Comparison of ENCODE assay signal across 8 cellular contexts in genomic region chr17:63843387-63844292, GRCh38. TPM values are rescaled to one million over a fixed set of nuclear protein-coding genes. Genes with fewer than 3 reads are reported as not detected.
DNase-seq lines count a peak whose midpoint lies in the region; ATAC-seq, FAIRE-seq and TF ChIP-seq lines count a peak whose summit lies in the region.

No MANE protein-coding gene starts in this region.

- no peaks in the 10 kb centered on the region for H3K27me3 ChIP-seq in CD4-positive, alpha-beta T cell (ENCODE audit: control insufficient read depth, insufficient read depth, low read length)
- H3K27me3 ChIP-seq in H7 (ENCODE audit: control insufficient read depth, insufficient read depth, low read length) (peaks cover 9% of the 10 kb centered on the region), endothelial cell of umbilical vein (ENCODE audit: control insufficient read depth in 2 of 2, insufficient read depth in 2 of 2, low read length in 2 of 2) (no peaks in the 10 kb centered on the region), muscle layer of colon (ENCODE audit: control insufficient read depth in 1 of 2, insufficient read depth in 2 of 2, low read length in 2 of 2) (no peaks in the 10 kb centered on the region), aorta (ENCODE audit: control insufficient read depth in 1 of 2, insufficient read depth in 2 of 2, low read length in 1 of 2) (no peaks in the 10 kb centered on the region)

- H3K27ac Mint-ChIP-seq in CD4-positive, alpha-beta T cell = peak overlapping the region; percentile 91
- H3K27ac Mint-ChIP-seq in T-helper 1 cell treated with Interleukin-12 subunit alpha and Interleukin-12 subunit beta and Interleukin-4 antibody, amounts not matched to agents 30 μg/mL and 1 μg/mL, for 36 hours = peak overlapping the region; percentile 91

- POLR2A ChIA-PET in CD4-positive, alpha-beta T cell (lab: Charles Lee) = interaction anchor here (0.6 to 6.3 kb wide), 23 partner anchors 8 to 663 kb away, joined by 3 to 86 read pairs (median 5); partner anchors contain the start of genes CCDC47, CEP95, DDX42 and DDX5
- POLR2A ChIA-PET in endothelial cell of umbilical vein (lab: Charles Lee) = interaction anchor here (0.6 kb wide), 1 partner anchor 162 kb away, joined by 7 read pairs; no protein-coding TSS in a partner anchor

- ATAC-seq in CD4-positive, alpha-beta T cell (ENCODE audit: poor library complexity) = no peak
- ATAC-seq in aorta (ENCODE audit: low FRiP score) (no peak), GM18498 (IDR thresholded peaks at IDR 0.05; ENCODE audit: unreplicated experiment) (no peak), GM21390 (IDR thresholded peaks at IDR 0.05; ENCODE audit: unreplicated experiment) (no peak)

- peak in 2 of 10 experiments; percentile 17 to 34 for DNase-seq in CD4-positive, alpha-beta T cell
- DNase-seq in H7 (peak; percentile 19), endothelial cell of umbilical vein (ENCODE audit: low read depth, low spot score) (peak; percentile 71), aorta (peak; percentile 77 to 81)

- H3K36me3 ChIP-seq in H7 (replicated peaks; ENCODE audit: control insufficient read depth, insufficient read depth, low read length) = no peaks in the 10 kb centered on the region
- H3K36me3 ChIP-seq in endothelial cell of umbilical vein (ENCODE audit: control insufficient read depth in 2 of 2, extremely low read depth in 1 of 2, insufficient read depth in 2 of 2, low read length in 2 of 2) = no peaks in the 10 kb centered on the region
- no peaks in the 10 kb centered on the region for H3K36me3 ChIP-seq in muscle layer of colon (ENCODE audit: insufficient read depth, low read length)
- no peaks in the 10 kb centered on the region for H3K36me3 ChIP-seq in aorta (ENCODE audit: control insufficient read depth in 1 of 2, insufficient read depth in 2 of 2, low read length in 1 of 2)

- H4K20me1 ChIP-seq in endothelial cell of umbilical vein (replicated peaks; ENCODE audit: control insufficient read depth, extremely low read depth, insufficient read depth, low read length) = no peaks in the 10 kb centered on the region

- peak overlapping the region; percentile 69 for H3K4me3 ChIP-seq in H7 (ENCODE audit: insufficient read depth, low read depth, low read length)
- H3K4me3 ChIP-seq in endothelial cell of umbilical vein (replicated peaks in 1 of 3; ENCODE audit: insufficient read depth in 1 of 3, low read depth in 1 of 3, low read length in 3 of 3) = peak overlapping the region; percentile 32 to 58 (median 56)
- H3K4me3 ChIP-seq in muscle layer of colon (ENCODE audit: low read depth in 1 of 2, low read length in 2 of 2) = peak overlapping the region; percentile 11 to 63
- H3K4me3 ChIP-seq in aorta (ENCODE audit: low read length in 2 of 2) = peak overlapping the region in 1 of 2 donors; percentile 4

- peak overlapping the region; percentile 72 for H2AFZ ChIP-seq in endothelial cell of umbilical vein (ENCODE audit: low read depth, low read length)

- FAIRE-seq in endothelial cell of umbilical vein (lab: Jason Lieb, UNC) = peak; percentile 77

- peaks cover 34% of the 10 kb centered on the region for H3K79me2 ChIP-seq in endothelial cell of umbilical vein (ENCODE audit: control insufficient read depth, insufficient read depth, low read length)

- H3K27me3 Mint-ChIP-seq in CD4-positive, alpha-beta T cell = no peaks in the 10 kb centered on the region
- no peaks in the 10 kb centered on the region for H3K27me3 Mint-ChIP-seq in T-helper 1 cell treated with Interleukin-12 subunit alpha and Interleukin-12 subunit beta and Interleukin-4 antibody, amounts not matched to agents 30 μg/mL and 1 μg/mL, for 36 hours (ENCODE audit: low read depth)

- H3K4me1 ChIP-seq in endothelial cell of umbilical vein (ENCODE audit: control insufficient read depth, extremely low read depth, insufficient read depth, low read length) (peaks cover 24% of the 10 kb centered on the region), muscle layer of colon (ENCODE audit: insufficient read depth, low read length) (peaks cover 38% of the 10 kb centered on the region), aorta (ENCODE audit: control insufficient read depth in 1 of 2, insufficient read depth in 2 of 2, low read length in 2 of 2) (peaks cover 2 to 4% of the 10 kb centered on the region in 2 donors)

- peaks cover 49% of the 10 kb centered on the region for H3K4me1 Mint-ChIP-seq in CD4-positive, alpha-beta T cell (ENCODE audit: low read depth)
- peaks cover 32% of the 10 kb centered on the region for H3K4me1 Mint-ChIP-seq in T-helper 1 cell treated with Interleukin-12 subunit alpha and Interleukin-12 subunit beta and Interleukin-4 antibody, amounts not matched to agents 30 μg/mL and 1 μg/mL, for 36 hours (ENCODE audit: low read depth)

- TF ChIP-seq POLR2A in endothelial cell of umbilical vein (IDR thresholded peaks at IDR 0.05; ENCODE audit: low read depth, low read length) = no peak

- no peaks in the 10 kb centered on the region for H3K9me1 ChIP-seq in endothelial cell of umbilical vein (replicated peaks; ENCODE audit: control insufficient read depth, extremely low read depth, insufficient read depth, low read length)

- no peaks in the 10 kb centered on the region for H3K9me3 ChIP-seq in CD4-positive, alpha-beta T cell (ENCODE audit: control insufficient read depth, low read length)
- H3K9me3 ChIP-seq in endothelial cell of umbilical vein (replicated peaks; ENCODE audit: control insufficient read depth, insufficient read depth, low read length) (no peaks in the 10 kb centered on the region), muscle layer of colon (ENCODE audit: low read length) (no peaks in the 10 kb centered on the region), aorta (ENCODE audit: control insufficient read depth, low read length) (no peaks in the 10 kb centered on the region)

- H3K9me3 Mint-ChIP-seq in CD4-positive, alpha-beta T cell = no peaks in the 10 kb centered on the region
- H3K9me3 Mint-ChIP-seq in T-helper 1 cell treated with Interleukin-12 subunit alpha and Interleukin-12 subunit beta and Interleukin-4 antibody, amounts not matched to agents 30 μg/mL and 1 μg/mL, for 36 hours = peaks cover 7% of the 10 kb centered on the region

- peak overlapping the region; percentile 82 for H3K4me2 ChIP-seq in endothelial cell of umbilical vein (ENCODE audit: insufficient read depth, low read length)

- CTCF ChIA-PET in CD4-positive, alpha-beta T cell (lab: Charles Lee) = interaction anchor here (0.7 to 0.9 kb wide), 4 partner anchors 17 to 457 kb away, joined by 3 to 4 read pairs (median 3); partner anchors contain the start of gene PSMC5
- CTCF ChIA-PET in endothelial cell of umbilical vein (lab: Charles Lee) = interaction anchor here (0.6 to 2.1 kb wide), 6 partner anchors 8 to 418 kb away, joined by 3 to 7 read pairs (median 6); no protein-coding TSS in a partner anchor

- TSS peak; percentile 30 for BruUV-seq in endothelial cell of umbilical vein (replicated peaks; lab: Mats Ljungman, UMichigan)

- TF ChIP-seq CTCF in CD4-positive, alpha-beta T cell (IDR thresholded peaks at IDR 0.05) = no peak
- TF ChIP-seq CTCF in endothelial cell of umbilical vein (IDR thresholded peaks at IDR 0.05; ENCODE audit: extremely low read depth in 1 of 2, insufficient read depth in 1 of 2, low read depth in 1 of 2, low read length in 2 of 2) = no peak

- H3K9ac ChIP-seq in endothelial cell of umbilical vein (replicated peaks; ENCODE audit: extremely low read depth, insufficient read depth, low read length) (peak overlapping the region; percentile 49), muscle layer of colon (ENCODE audit: low read length) (peak overlapping the region; percentile 43)

- no peaks in the 10 kb centered on the region for H3K36me3 Mint-ChIP-seq in CD4-positive, alpha-beta T cell (ENCODE audit: low read depth)
- H3K36me3 Mint-ChIP-seq in T-helper 1 cell treated with Interleukin-12 subunit alpha and Interleukin-12 subunit beta and Interleukin-4 antibody, amounts not matched to agents 30 μg/mL and 1 μg/mL, for 36 hours (ENCODE audit: low read depth) = peaks cover 4% of the 10 kb centered on the region

- peak overlapping the region; percentile 85 for H3K27ac ChIP-seq in CD4-positive, alpha-beta T cell (ENCODE audit: low read depth, low read length)
- peak overlapping the region; percentile 63 for H3K27ac ChIP-seq in endothelial cell of umbilical vein (ENCODE audit: insufficient read depth, low read depth, low read length)
- peak overlapping the region; percentile 71 for H3K27ac ChIP-seq in muscle layer of colon (ENCODE audit: low read depth, low read length)
- peak overlapping the region in 1 of 2 donors; percentile 64 for H3K27ac ChIP-seq in aorta (ENCODE audit: low read depth in 1 of 2, low read length in 2 of 2)

- 6 to 8% methylated on average over 26 of the region's 26 CpGs for WGBS in aorta, 2 donors

- intact Hi-C loops in CD4-positive, alpha-beta T cell (cut with DNase I, micrococcal nuclease) = loop anchor here (1.0 to 10.0 kb wide), 11 partner anchors 16 to 664 kb away; partner anchors contain the start of genes CCDC47 (in 2 of the 2), FTSJ3 (in 2 of the 2), MAP3K3 (in 2 of the 2) and PSMC5 (in 2 of the 2)
- intact Hi-C loops in endothelial cell of umbilical vein (cut with micrococcal nuclease) = no loop called here
- intact Hi-C loops in aorta (cut with DNase I) = loop anchor here in 1 of 2 donors (5.0 kb wide), 1 partner anchor 71 kb away; the partner anchor contains the start of genes CCDC47 and DDX42

- peak overlapping the region; percentile 93 for H3K4me3 Mint-ChIP-seq in CD4-positive, alpha-beta T cell
- H3K4me3 Mint-ChIP-seq in T-helper 1 cell treated with Interleukin-12 subunit alpha and Interleukin-12 subunit beta and Interleukin-4 antibody, amounts not matched to agents 30 μg/mL and 1 μg/mL, for 36 hours = peak overlapping the region; percentile 82

- dilution Hi-C loops in endothelial cell of umbilical vein (cut with MboI; ENCODE audit: extremely low pct_ligation_motif_present, low sequenced_read_pairs) = no loop called here

RNA-seq across cellular contexts. Expression of gene SMARCD2, which starts 1.2 kb away (rescaled TPM):
- 100 to 1,000 TPM; 102 to 111 TPM for total RNA-seq in CD4-positive, alpha-beta T cell
- 141 and 144 TPM in 2 replicates for total RNA-seq in H7 (2014; rRNA removed; shearing (Covaris generic))
- 50.3 and 51.2 TPM in 2 replicates for total RNA-seq in endothelial cell of umbilical vein
- 55.7 and 62.8 TPM in 2 replicates for polyA plus RNA-seq in endothelial cell of umbilical vein
- polyA plus RNA-seq in endothelial cell of umbilical vein (2011; cell fraction: cytosol; rRNA removed) = 56.1 and 58.7 TPM in 2 replicates
- 70.9 and 82.3 TPM in 2 replicates for polyA plus RNA-seq in endothelial cell of umbilical vein (2011; cell fraction: nucleus; rRNA removed)
- polyA plus RNA-seq in endothelial cell of umbilical vein (2012) = 53.4 and 69.3 TPM in 2 replicates
- 59.7 and 61.2 TPM in 2 replicates for polyA minus RNA-seq in endothelial cell of umbilical vein
- polyA minus RNA-seq in endothelial cell of umbilical vein (2011; cell fraction: cytosol; rRNA and poly(A)+ RNA removed) = 15.7 TPM
- polyA minus RNA-seq in endothelial cell of umbilical vein (2011; cell fraction: nucleus; rRNA and poly(A)+ RNA removed) = 25.6 and 32.2 TPM in 2 replicates
- 10 to 100 TPM; 43.0 to 69.7 TPM for total RNA-seq in aorta
- 10 to 100 TPM; 37.9 to 61.5 TPM for polyA plus RNA-seq in aorta

RNA-seq across cellular contexts. Expression of gene FTSJ3, which starts 16.2 kb away (rescaled TPM):
- 10 to 100 TPM; 47.6 to 51.1 TPM for total RNA-seq in CD4-positive, alpha-beta T cell
- 30.0 and 54.1 TPM in 2 replicates for total RNA-seq in H7 (2014; rRNA removed; shearing (Covaris generic))
- total RNA-seq in endothelial cell of umbilical vein (50.2 and 60.2 TPM in 2 replicates), aorta (10 to 100 TPM; 29.4 to 38.1 TPM)
- polyA plus RNA-seq in endothelial cell of umbilical vein (27.3 and 42.1 TPM in 2 replicates), aorta (10 to 100 TPM; 10.0 to 30.0 TPM)
- polyA plus RNA-seq in endothelial cell of umbilical vein (2011; cell fraction: cytosol; rRNA removed) = 43.5 and 45.2 TPM in 2 replicates
- polyA plus RNA-seq in endothelial cell of umbilical vein (2011; cell fraction: nucleus; rRNA removed) = 84.6 and 94.4 TPM in 2 replicates
- polyA plus RNA-seq in endothelial cell of umbilical vein (2012) = 48.1 and 63.3 TPM in 2 replicates
- 53.2 and 70.8 TPM in 2 replicates for polyA minus RNA-seq in endothelial cell of umbilical vein
- polyA minus RNA-seq in endothelial cell of umbilical vein (2011; cell fraction: cytosol; rRNA and poly(A)+ RNA removed) = 41.7 TPM
- 31.7 and 36.8 TPM in 2 replicates for polyA minus RNA-seq in endothelial cell of umbilical vein (2011; cell fraction: nucleus; rRNA and poly(A)+ RNA removed)

RNA-seq across cellular contexts. Expression of gene PSMC5, which starts 16.4 kb away (rescaled TPM):
- total RNA-seq in CD4-positive, alpha-beta T cell = 10 to 100 TPM; 83.1 to 84.6 TPM
- 29.9 and 34.9 TPM in 2 replicates for total RNA-seq in H7 (2014; rRNA removed; shearing (Covaris generic))
- 179 TPM in 2 replicates for total RNA-seq in endothelial cell of umbilical vein
- polyA plus RNA-seq in endothelial cell of umbilical vein = 170 and 236 TPM in 2 replicates
- polyA plus RNA-seq in endothelial cell of umbilical vein (2011; cell fraction: cytosol; rRNA removed) = 258 and 310 TPM in 2 replicates
- polyA plus RNA-seq in endothelial cell of umbilical vein (2011; cell fraction: nucleus; rRNA removed) = 206 and 284 TPM in 2 replicates
- polyA plus RNA-seq in endothelial cell of umbilical vein (2012) = 213 and 261 TPM in 2 replicates
- polyA minus RNA-seq in endothelial cell of umbilical vein = 240 and 255 TPM in 2 replicates
- 139 TPM for polyA minus RNA-seq in endothelial cell of umbilical vein (2011; cell fraction: cytosol; rRNA and poly(A)+ RNA removed)
- 57.3 and 70.1 TPM in 2 replicates for polyA minus RNA-seq in endothelial cell of umbilical vein (2011; cell fraction: nucleus; rRNA and poly(A)+ RNA removed)
- 10 to 100 TPM; 81.1 to 92.9 TPM for total RNA-seq in aorta
- polyA plus RNA-seq in aorta = 100 to 1,000 TPM; 144 to 208 TPM

RNA-seq across cellular contexts. Expression of gene CSH2, which starts 29.8 kb away (rescaled TPM):
- total RNA-seq in CD4-positive, alpha-beta T cell = not detected
- total RNA-seq in H7 (2014; rRNA removed; shearing (Covaris generic)) = not detected in 2 replicates
- not detected in 2 replicates for total RNA-seq in endothelial cell of umbilical vein
- not detected in 2 replicates for polyA plus RNA-seq in endothelial cell of umbilical vein
- polyA plus RNA-seq in endothelial cell of umbilical vein (2011; cell fraction: cytosol; rRNA removed) = not detected in 2 replicates
- not detected in 2 replicates for polyA plus RNA-seq in endothelial cell of umbilical vein (2011; cell fraction: nucleus; rRNA removed)
- polyA plus RNA-seq in endothelial cell of umbilical vein (2012) = not detected in 2 replicates
- not detected in 2 replicates for polyA minus RNA-seq in endothelial cell of umbilical vein
- not detected for polyA minus RNA-seq in endothelial cell of umbilical vein (2011; cell fraction: cytosol; rRNA and poly(A)+ RNA removed)
- not detected in 2 replicates for polyA minus RNA-seq in endothelial cell of umbilical vein (2011; cell fraction: nucleus; rRNA and poly(A)+ RNA removed)
- total RNA-seq in aorta = not detected
- polyA plus RNA-seq in aorta = not detected

RNA-seq across cellular contexts. Expression of gene GH2, which starts 38.1 kb away (rescaled TPM):
- not detected for total RNA-seq in CD4-positive, alpha-beta T cell
- not detected in 2 replicates for total RNA-seq in H7 (2014; rRNA removed; shearing (Covaris generic))
- not detected in 2 replicates for total RNA-seq in endothelial cell of umbilical vein
- not detected in 2 replicates for polyA plus RNA-seq in endothelial cell of umbilical vein
- not detected in 2 replicates for polyA plus RNA-seq in endothelial cell of umbilical vein (2011; cell fraction: cytosol; rRNA removed)
- polyA plus RNA-seq in endothelial cell of umbilical vein (2011; cell fraction: nucleus; rRNA removed) = not detected in 2 replicates
- polyA plus RNA-seq in endothelial cell of umbilical vein (2012) = not detected in 2 replicates
- polyA minus RNA-seq in endothelial cell of umbilical vein = not detected in 2 replicates
- not detected for polyA minus RNA-seq in endothelial cell of umbilical vein (2011; cell fraction: cytosol; rRNA and poly(A)+ RNA removed)
- not detected in 2 replicates for polyA minus RNA-seq in endothelial cell of umbilical vein (2011; cell fraction: nucleus; rRNA and poly(A)+ RNA removed)
- not detected for total RNA-seq in aorta
- not detected for polyA plus RNA-seq in aorta
